Comparison of ENCODE assay signal across 9 cellular contexts in genomic region chr19:34134190-34135032, GRCh38. TPM values are rescaled to one million over a fixed set of nuclear protein-coding genes. Genes with fewer than 3 reads are reported as not detected.
DNase-seq lines count a peak whose midpoint lies in the region; ATAC-seq, FAIRE-seq and TF ChIP-seq lines count a peak whose summit lies in the region.
"Had no signal": no experiment of that assay in that cellular context is flagged by ENCODE, and none has a peak within 500 bp of the region (broad histone marks: within the 10 kb centered on the region; RNA-seq: fewer than 3 reads in every experiment).

No MANE protein-coding gene starts in this region.

- H3K36me3 Mint-ChIP-seq in dendritic cell treated with granulocyte-macrophage colony-stimulating factor and Interleukin-4, amounts not matched to agents 40 ng/mL and 50 ng/mL, for 4 days (ENCODE audit: low read depth), result peaks cover 8% of the 10 kb centered on the region

- no peaks in the 10 kb centered on the region for H3K27me3 ChIP-seq in BLaER1 treated with 17β-estradiol and CSF1 and Interleukin-3, amounts not matched to agents 10 nM and 100 nM
- no peaks in the 10 kb centered on the region for H3K27me3 ChIP-seq in liver (ENCODE audit: control insufficient read depth in 4 of 4, insufficient read depth in 4 of 4, low read length in 3 of 4)

- no peaks in the 10 kb centered on the region for H3K36me3 ChIP-seq in BLaER1 treated with 17β-estradiol and CSF1 and Interleukin-3, amounts not matched to agents 10 nM and 100 nM
- no peaks in the 10 kb centered on the region for H3K36me3 ChIP-seq in liver (ENCODE audit: control insufficient read depth in 4 of 4, insufficient read depth in 3 of 4, low read depth in 1 of 4, low read length in 3 of 4)

- peak overlapping the region; percentile 83 to 91 (median 87) for H3K9ac ChIP-seq in BLaER1 treated with 17β-estradiol and CSF1 and Interleukin-3, amounts not matched to agents 10 nM and 100 nM
- peak overlapping the region; percentile 63 to 99 for H3K9ac ChIP-seq in liver (ENCODE audit: low read depth in 1 of 2, low read length in 2 of 2)

- DNase-seq in GM19239 (ENCODE audit: insufficient read length, low spot score) (peak; percentile 93), NCI-H69 (lab: John Stamatoyannopoulos, UW) (peak; percentile 91)
- DNase-seq in activated CD4-positive, alpha-beta T cell treated with anti-CD3 and anti-CD28 coated beads, Interleukin-2, amount 50 U/mL, for 24 hours (ENCODE audit: low read depth in 1 of 2, low spot score in 1 of 2), result peak; percentile 78 to 85
- DNase-seq in stimulated activated CD4-positive, alpha-beta T cell treated with anti-CD3 and anti-CD28 coated beads, Interleukin-4, amount 100 ng/mL, for 1 hour, result peak; percentile 94

- peak overlapping the region; percentile 78 to 97 (median 87) for H3K4me2 ChIP-seq in BLaER1 treated with 17β-estradiol and CSF1 and Interleukin-3, amounts not matched to agents 10 nM and 100 nM

- H3K4me1 ChIP-seq in BLaER1 treated with 17β-estradiol and CSF1 and Interleukin-3, amounts not matched to agents 10 nM and 100 nM, result peaks cover 7 to 18% (median 12%) of the 10 kb centered on the region in 10 experiments; a peak in 19 of 20 replicates
- H3K4me1 ChIP-seq in liver (ENCODE audit: control insufficient read depth in 4 of 4, insufficient read depth in 4 of 4, low read length in 3 of 4), result peaks cover 2 to 8% (median 2%) of the 10 kb centered on the region in 4 donors

- no peaks in the 10 kb centered on the region for H3K4me1 Mint-ChIP-seq in dendritic cell treated with granulocyte-macrophage colony-stimulating factor and Interleukin-4, amounts not matched to agents 40 ng/mL and 50 ng/mL, for 4 days (ENCODE audit: low read depth)

- H3K27ac ChIP-seq in BLaER1 treated with 17β-estradiol and CSF1 and Interleukin-3, amounts not matched to agents 10 nM and 100 nM, result peak overlapping the region; percentile 75 to 93 (median 86)
- peak overlapping the region; percentile 88 to 92 for H3K27ac ChIP-seq in liver (ENCODE audit: low read depth in 1 of 2, low read length in 2 of 2)

- peaks cover 12% of the 10 kb centered on the region for H3K27me3 Mint-ChIP-seq in dendritic cell treated with granulocyte-macrophage colony-stimulating factor and Interleukin-4, amounts not matched to agents 40 ng/mL and 50 ng/mL, for 4 days

- peak overlapping the region; percentile 66 to 83 (median 74) for H3K4me3 ChIP-seq in BLaER1 treated with 17β-estradiol and CSF1 and Interleukin-3, amounts not matched to agents 10 nM and 100 nM
- peak overlapping the region; percentile 72 to 91 (median 76) for H3K4me3 ChIP-seq in liver (ENCODE audit: low read depth in 1 of 3, low read length in 3 of 3)

- under 1% methylated on average over 62 of the region's 62 CpGs for WGBS in liver

- peak; percentile 95 for FAIRE-seq in GM19239 (lab: Jason Lieb, UNC)
- FAIRE-seq: endometrium had no signal

- H3K4me3 Mint-ChIP-seq in dendritic cell treated with granulocyte-macrophage colony-stimulating factor and Interleukin-4, amounts not matched to agents 40 ng/mL and 50 ng/mL, for 4 days, result peak overlapping the region; percentile 86

- no peak for TF ChIP-seq CTCF in liver (IDR thresholded peaks at IDR 0.05; ENCODE audit: low read depth, low read length, missing input control)

- intact Hi-C loops in dendritic cell treated with granulocyte-macrophage colony-stimulating factor and Interleukin-4, amounts not matched to agents 40 ng/mL and 50 ng/mL, for 4 days (cut with micrococcal nuclease), result loop anchor here (2.0 kb wide), 1 partner anchor 38 kb away; the partner anchor contains the start of gene LSM14A

- no peaks in the 10 kb centered on the region for H3K9me3 ChIP-seq in BLaER1 treated with 17β-estradiol and CSF1 and Interleukin-3, amounts not matched to agents 10 nM and 100 nM (replicated peaks in 1 of 11)
- H3K9me3 ChIP-seq in liver (ENCODE audit: control insufficient read depth in 4 of 4, low read length in 3 of 4), result no peaks in the 10 kb centered on the region

- peak; percentile 92 for ATAC-seq in HG03432 (IDR thresholded peaks at IDR 0.05; ENCODE audit: unreplicated experiment)

- H3K9me3 Mint-ChIP-seq in dendritic cell treated with granulocyte-macrophage colony-stimulating factor and Interleukin-4, amounts not matched to agents 40 ng/mL and 50 ng/mL, for 4 days, result no peaks in the 10 kb centered on the region

- H4K20me1 ChIP-seq in BLaER1 treated with 17β-estradiol and CSF1 and Interleukin-3, amounts not matched to agents 10 nM and 100 nM, result no peaks in the 10 kb centered on the region

- TF ChIP-seq RAD21 in liver (IDR thresholded peaks at IDR 0.05), result peak in 1 of 2 donors; percentile 34

- peak overlapping the region; percentile 90 for H3K27ac Mint-ChIP-seq in dendritic cell treated with granulocyte-macrophage colony-stimulating factor and Interleukin-4, amounts not matched to agents 40 ng/mL and 50 ng/mL, for 4 days

TF ChIP-seq in liver, 16 proteins besides CTCF, POLR2A, EP300 and RAD21:
- TF ChIP-seq HNF4A (conservative IDR thresholded peaks at IDR 0.05) (peak; percentile 42 to 50), SP1 (IDR thresholded peaks at IDR 0.05) (peak; percentile 73), TAF1 (conservative IDR thresholded peaks at IDR 0.05) (peak; percentile 70), EGR1 (IDR thresholded peaks at IDR 0.05; ENCODE audit: low read depth in 2 of 2) (no peak), HNF4G (IDR thresholded peaks at IDR 0.05) (no peak), NR2F2 (IDR thresholded peaks at IDR 0.05) (peak; percentile 21), JUND (IDR thresholded peaks at IDR 0.05) (no peak), MAX (IDR thresholded peaks at IDR 0.05) (peak; percentile 70), FOXA1 (IDR thresholded peaks at IDR 0.05) (no peak), GABPA (IDR thresholded peaks at IDR 0.05 in 1 of 2, conservative IDR thresholded peaks at IDR 0.05 in 1 of 2) (no peak), REST (IDR thresholded peaks at IDR 0.05) (peak; percentile 83), YY1 (IDR thresholded peaks at IDR 0.05) (peak; percentile 75), ATF3 (IDR thresholded peaks at IDR 0.05) (no peak), ZBTB33 (IDR thresholded peaks at IDR 0.05) (peak; percentile 49), RXRA (IDR thresholded peaks at IDR 0.05) (peak; percentile 55 to 56), FOXA2 (IDR thresholded peaks at IDR 0.05) (no peak)
TF ChIP-seq in liver: peak in this region for 9.

RNA-seq across cellular contexts. Expression of gene LSM14A, which starts 37.9 kb away (rescaled TPM):
- 100 to 1,000 TPM in 1 of 2 donors, 10 to 100 TPM in 1; 54.0 to 133 TPM for total RNA-seq in liver
- 10 to 100 TPM; 12.6 to 41.9 TPM for polyA plus RNA-seq in liver

Comparison
In these comparisons a context has a peak if more than half of its experiments do, and no peak if none do; other contexts are left out.
1. Peak in every context shown above with its lines: DNase-seq, ATAC-seq, H3K4me3 ChIP-seq and H3K27ac ChIP-seq.